Comparison of ENCODE assay signal across 19 cellular contexts in the genomic region with DNA sequence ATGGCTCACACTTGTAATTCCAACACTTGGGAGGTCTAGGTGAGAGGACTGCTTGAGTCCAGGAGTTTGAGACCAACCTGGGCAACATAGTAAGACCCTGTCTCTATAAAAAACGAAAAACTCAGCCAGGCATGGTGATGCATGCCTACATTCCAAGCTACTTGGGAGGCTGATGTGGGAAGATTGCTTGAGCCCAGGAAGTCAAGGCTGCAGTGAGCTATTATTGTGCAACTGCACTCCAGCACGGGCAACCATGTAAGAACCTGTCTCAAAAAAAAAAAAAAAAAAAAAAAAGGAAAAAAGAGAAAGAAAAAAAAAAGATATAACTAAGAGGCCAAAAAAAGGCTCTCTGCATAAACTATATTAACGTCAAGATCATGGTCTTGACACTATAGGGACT.
"Had no signal": no experiment of that assay in that cellular context is flagged by ENCODE, and none has a peak within 500 bp of the region (broad histone marks: within the 10 kb centered on the region; RNA-seq: fewer than 3 reads in every experiment).

No MANE protein-coding gene starts in this region.

- H3K36me3 ChIP-seq: colonic mucosa, prostate gland had no signal

- H3K27me3 Mint-ChIP-seq: naive thymus-derived CD4-positive, alpha-beta T cell had no signal

- H3K4me1 Mint-ChIP-seq: naive thymus-derived CD4-positive, alpha-beta T cell; nephron progenitor cell; stimulated activated effector memory CD8-positive, alpha-beta T cell treated with anti-CD3 and anti-CD28 coated beads, Interleukin-12 subunit alpha, Interleukin-12 subunit beta, amount 100 ng/mL, for 72 hours had no signal

- ATAC-seq: gastroesophageal sphincter; naive thymus-derived CD4-positive, alpha-beta T cell; right lobe of liver; stimulated activated effector memory CD8-positive, alpha-beta T cell treated with anti-CD3 and anti-CD28 coated beads, Interleukin-12 subunit alpha, Interleukin-12 subunit beta, amount 100 ng/mL, for 72 hours; stimulated activated naive CD8-positive, alpha-beta T cell treated with anti-CD3 and anti-CD28 coated beads, Interleukin-15, Interleukin-2, amounts not matched to agents 100 U/mL and 50 U/mL, for 24 hours had no signal

- H3K4me1 ChIP-seq: colonic mucosa, gastroesophageal sphincter, parathyroid adenoma, prostate gland, right lobe of liver, suprapubic skin, transverse colon, uterus had no signal

- H3K4me3 Mint-ChIP-seq: endodermal cell; naive thymus-derived CD4-positive, alpha-beta T cell; nephron progenitor cell; stimulated activated effector memory CD8-positive, alpha-beta T cell treated with anti-CD3 and anti-CD28 coated beads, Interleukin-12 subunit alpha, Interleukin-12 subunit beta, amount 100 ng/mL, for 72 hours had no signal

- FAIRE-seq: endothelial cell of umbilical vein had no signal

- H3K27ac Mint-ChIP-seq: endodermal cell; naive thymus-derived CD4-positive, alpha-beta T cell; nephron progenitor cell; stimulated activated effector memory CD8-positive, alpha-beta T cell treated with anti-CD3 and anti-CD28 coated beads, Interleukin-12 subunit alpha, Interleukin-12 subunit beta, amount 100 ng/mL, for 72 hours had no signal

- H3K27ac ChIP-seq: colonic mucosa, gastroesophageal sphincter, parathyroid adenoma, prostate gland, right lobe of liver, suprapubic skin, transverse colon, uterus had no signal

- H3K9me3 ChIP-seq: colonic mucosa, gastroesophageal sphincter, prostate gland, right lobe of liver, suprapubic skin, transverse colon, uterus had no signal

- H3K9me3 Mint-ChIP-seq: endodermal cell; nephron progenitor cell; stimulated activated effector memory CD8-positive, alpha-beta T cell treated with anti-CD3 and anti-CD28 coated beads, Interleukin-12 subunit alpha, Interleukin-12 subunit beta, amount 100 ng/mL, for 72 hours had no signal

- H3K27me3 ChIP-seq: colonic mucosa, gastroesophageal sphincter, right lobe of liver, suprapubic skin, transverse colon, uterus had no signal

- H3K4me3 ChIP-seq: colonic mucosa, gastroesophageal sphincter, prostate gland, right lobe of liver, suprapubic skin, transverse colon, uterus had no signal

- DNase-seq: cerebellar nuclear complex; colonic mucosa; effector CD4-positive, alpha-beta T cell; endodermal cell; mammary epithelial cell; naive thymus-derived CD4-positive, alpha-beta T cell; nephron progenitor cell; right lobe of liver; stimulated activated CD4-positive, alpha-beta T cell treated with anti-CD3 and anti-CD28 coated beads, Interleukin-4, amount 100 ng/mL, for 1 hour; stimulated activated CD8-positive, alpha-beta memory T cell treated with anti-CD3 and anti-CD28 coated beads, Interleukin-4, amount 100 ng/mL, for 48 hours; stimulated activated naive CD8-positive, alpha-beta T cell treated with anti-CD3 and anti-CD28 coated beads, Interleukin-15, Interleukin-2, amounts not matched to agents 100 U/mL and 50 U/mL, for 24 hours; transverse colon; uterus had no signal
